ENCODE assay signal across 19 cellular contexts in genomic region chr7:131087756-131088658, GRCh38.
DNase-seq lines count a peak whose midpoint lies in the region; ATAC-seq, FAIRE-seq and TF ChIP-seq lines count a peak whose summit lies in the region.
"Had no signal": no experiment of that assay in that cellular context is flagged by ENCODE, and none has a peak within 500 bp of the region (broad histone marks: within the 10 kb centered on the region; RNA-seq: fewer than 3 reads in every experiment).

No MANE protein-coding gene starts in this region.

- no peak for ATAC-seq in CD8-positive, alpha-beta T cell
- no peak for ATAC-seq in GM18502 (IDR thresholded peaks at IDR 0.05; ENCODE audit: poor library complexity, unreplicated experiment)

- H3K4me1 ChIP-seq in CD8-positive, alpha-beta T cell (ENCODE audit: insufficient read depth, low read length), result peaks cover 53% of the 10 kb centered on the region

- H3K27ac Mint-ChIP-seq in CD8-positive, alpha-beta T cell, result peak overlapping the region; percentile 32
- H3K27ac Mint-ChIP-seq in progenitor cell of endocrine pancreas, result peak overlapping the region; percentile 86
- H3K27ac Mint-ChIP-seq: activated naive CD4-positive, alpha-beta T cell treated with anti-CD3 and anti-CD28 coated beads, Interleukin-2, amount 10 ng/mL, durations not matched to agents 7 days and 5 days had no signal

- TF ChIP-seq CTCF in CD8-positive, alpha-beta T cell (IDR thresholded peaks at IDR 0.05), result no peak
- TF ChIP-seq CTCF in progenitor cell of endocrine pancreas (IDR thresholded peaks at IDR 0.05; ENCODE audit: unreplicated experiment), result no peak

- peak; percentile 23 for FAIRE-seq in H54 (lab: Jason Lieb, UNC)
- FAIRE-seq: astrocyte, colon had no signal

- no peak overlapping the region for H3K4me3 Mint-ChIP-seq in CD8-positive, alpha-beta T cell
- no peak overlapping the region for H3K4me3 Mint-ChIP-seq in progenitor cell of endocrine pancreas (ENCODE audit: low read depth)
- H3K4me3 Mint-ChIP-seq: activated naive CD4-positive, alpha-beta T cell treated with anti-CD3 and anti-CD28 coated beads, Interleukin-2, amount 10 ng/mL, durations not matched to agents 7 days and 5 days had no signal

- CTCF ChIA-PET in CD8-positive, alpha-beta T cell (lab: Charles Lee), result interaction anchor here (1.0 to 1.2 kb wide), 2 partner anchors 16 to 215 kb away, joined by 3 read pairs; no protein-coding TSS in a partner anchor

- POLR2A ChIA-PET in CD8-positive, alpha-beta T cell (lab: Charles Lee), result interaction anchor here (1.2 kb wide), 1 partner anchor 18 kb away, joined by 6 read pairs; no protein-coding TSS in a partner anchor

- peaks cover 85% of the 10 kb centered on the region for H3K4me1 Mint-ChIP-seq in CD8-positive, alpha-beta T cell (ENCODE audit: low read depth)
- peaks cover 25% of the 10 kb centered on the region for H3K4me1 Mint-ChIP-seq in progenitor cell of endocrine pancreas (ENCODE audit: low read depth)

- H3K27ac ChIP-seq in CD8-positive, alpha-beta T cell (ENCODE audit: low read depth, low read length), result no peak overlapping the region
- H3K27ac ChIP-seq: neutrophil had no signal

- H3K27me3 Mint-ChIP-seq in CD8-positive, alpha-beta T cell (ENCODE audit: low read depth), result no peaks in the 10 kb centered on the region
- peaks cover 4% of the 10 kb centered on the region for H3K27me3 Mint-ChIP-seq in progenitor cell of endocrine pancreas
- H3K27me3 Mint-ChIP-seq: activated naive CD4-positive, alpha-beta T cell treated with anti-CD3 and anti-CD28 coated beads, Interleukin-2, amount 10 ng/mL, durations not matched to agents 7 days and 5 days had no signal

- no peaks in the 10 kb centered on the region for H3K27me3 ChIP-seq in CD8-positive, alpha-beta T cell (ENCODE audit: insufficient read depth, low read length)
- H3K27me3 ChIP-seq: neutrophil had no signal

- DNase-seq in CD8-positive, alpha-beta T cell, result no peak
- DNase-seq in H54 (ENCODE audit: insufficient read length, low spot score) (no peak), kidney tubule cell (ENCODE audit: low spot score) (peak; percentile 70), progenitor cell of endocrine pancreas (ENCODE audit: low spot score, unreplicated experiment) (no peak), glomerular visceral epithelial cell (ENCODE audit: extremely low spot score) (no peak), activated gamma-delta T cell treated with Interleukin-2 at 50 U/mL for 16 hours (no peak)
- DNase-seq: activated CD8-positive, alpha-beta memory T cell treated with anti-CD3 and anti-CD28 coated beads, Interleukin-2, amount 50 U/mL, for 48 hours; activated naive CD4-positive, alpha-beta T cell treated with anti-CD3 and anti-CD28 coated beads, Interleukin-2, amount 10 ng/mL, durations not matched to agents 7 days and 5 days; AML-193; GF-D8; NCI-H1417 treated with DMSO at 0.1 percent for 48 hours; NCI-H2171; NCI-H526 treated with DMSO at 0.1 percent for 48 hours; SHP77 had no signal

- H3K36me3 Mint-ChIP-seq in CD8-positive, alpha-beta T cell, result peaks cover 69% of the 10 kb centered on the region
- no peaks in the 10 kb centered on the region for H3K36me3 Mint-ChIP-seq in progenitor cell of endocrine pancreas (ENCODE audit: insufficient read depth)

- H3K36me3 ChIP-seq in CD8-positive, alpha-beta T cell (ENCODE audit: insufficient read depth, low read length), result no peaks in the 10 kb centered on the region
- H3K36me3 ChIP-seq: HAP-1 had no signal

- no peaks in the 10 kb centered on the region for H3K9me3 ChIP-seq in CD8-positive, alpha-beta T cell (ENCODE audit: low read length)
- H3K9me3 ChIP-seq: HAP-1, neutrophil had no signal

- H3K9me3 Mint-ChIP-seq in CD8-positive, alpha-beta T cell, result peaks cover 2% of the 10 kb centered on the region
- peaks cover 2% of the 10 kb centered on the region for H3K9me3 Mint-ChIP-seq in progenitor cell of endocrine pancreas (ENCODE audit: low read depth)

- intact Hi-C loops in CD8-positive, alpha-beta T cell (cut with DNase I, micrococcal nuclease), result loop anchor here in 1 of 2 experiments (2.0 kb wide), 1 partner anchor 13 kb away; no protein-coding TSS in a partner anchor

- H3K4me3 ChIP-seq in CD8-positive, alpha-beta T cell (ENCODE audit: low read depth, low read length), result no peak overlapping the region
- H3K4me3 ChIP-seq: HAP-1 had no signal

- TF ChIP-seq POLR2A in H54 (IDR thresholded peaks at IDR 0.05; ENCODE audit: low read depth, low read length), result no peak
